9 cellular contexts compared by ENCODE assay signal in genomic region chr14:22557846-22558220, GRCh38. TPM values are rescaled to one million over a fixed set of nuclear protein-coding genes. Genes with fewer than 3 reads are reported as not detected.
DNase-seq lines count a peak whose midpoint lies in the region; ATAC-seq, FAIRE-seq and TF ChIP-seq lines count a peak whose summit lies in the region.
"Had no signal": no experiment of that assay in that cellular context is flagged by ENCODE, and none has a peak within 500 bp of the region (broad histone marks: within the 10 kb centered on the region; RNA-seq: fewer than 3 reads in every experiment).

No MANE protein-coding gene starts in this region.

- ATAC-seq in A549 (0 out of 6 replicates have a peak, but pooled peaks of 1 of the 2 experiments have one; percentile 3), naive B cell (ENCODE audit: low read depth in 2 of 2) (no peak)

- H3K9me3 Mint-ChIP-seq in HFFc6 = no peaks in the 10 kb centered on the region
- H3K9me3 Mint-ChIP-seq in naive B cell = no peaks in the 10 kb centered on the region

- no peaks in the 10 kb centered on the region for H3K27me3 ChIP-seq in adipocyte (replicated peaks; ENCODE audit: control insufficient read depth, insufficient read depth, low read length)

- POLR2A ChIA-PET in A549 (lab: Yijun Ruan, JAX) = no interaction called here

- H3K4me1 Mint-ChIP-seq in HFFc6 (ENCODE audit: low read depth) (peaks cover 38% of the 10 kb centered on the region), naive B cell (peaks cover 60 to 93% (median 85%) of the 10 kb centered on the region in 3 donors)

- H3K9ac ChIP-seq in adipocyte (ENCODE audit: low read length) = peak overlapping the region; percentile 79

- no peaks in the 10 kb centered on the region for H3K27me3 Mint-ChIP-seq in HFFc6 (ENCODE audit: insufficient read depth)
- no peaks in the 10 kb centered on the region for H3K27me3 Mint-ChIP-seq in naive B cell

- CTCF ChIA-PET in A549 (lab: Yijun Ruan, JAX) = interaction anchor here (0.8 to 1.2 kb wide), 8 partner anchors 12 to 343 kb away, joined by 3 to 6 read pairs (median 3); no protein-coding TSS in a partner anchor

- no peak for TF ChIP-seq CTCF in A549 (IDR thresholded peaks at IDR 0.05)
- no peak for TF ChIP-seq CTCF in HFFc6 (IDR thresholded peaks at IDR 0.05)

- DNase-seq in A549 (ENCODE audit: low read depth in 1 of 2, low spot score in 1 of 2) (no peak), HFFc6 (no peak), adipocyte (ENCODE audit: low read depth) (no peak), naive B cell (no peak), NOMO-1 treated with dmso at 0.1 percent for 144 hours (lab: John Stamatoyannopoulos, UW; ENCODE audit: unreplicated experiment) (no peak), DMS79 treated with DMSO at 0.1 percent for 48 hours (lab: John Stamatoyannopoulos, UW) (no peak), activated gamma-delta T cell (lab: John Stamatoyannopoulos, UW) (no peak)
- DNase-seq in stimulated activated naive CD4-positive, alpha-beta T cell treated with Interleukin-2 at 50 U/mL for 16 hours (lab: John Stamatoyannopoulos, UW) = no peak
- DNase-seq: NCI-H2029 treated with DMSO at 0.1 percent for 48 hours had no signal

- H3K4me2 ChIP-seq in A549 = peak overlapping the region; percentile 80; the same call in 2 of the 3 replicates

- peaks cover 13% of the 10 kb centered on the region for H3K36me3 ChIP-seq in adipocyte (ENCODE audit: control insufficient read depth, insufficient read depth, low read length, severe bottlenecking)

- no peak for TF ChIP-seq POLR2A in A549 (IDR thresholded peaks at IDR 0.05; ENCODE audit: low read length)

- H3K27ac Mint-ChIP-seq in HFFc6 (no peak overlapping the region; the same call in 1 of the 2 replicates), naive B cell (peak overlapping the region; percentile 97 to 100 (median 98))

- H3K27ac ChIP-seq in A549 = no peak overlapping the region; a peak in 1 of 6 replicates

- H3K4me3 ChIP-seq in A549 (no peak overlapping the region), adipocyte (ENCODE audit: low read length) (no peak overlapping the region)

- TF ChIP-seq RAD21 in A549 (conservative IDR thresholded peaks at IDR 0.05 in 1 of 2, IDR thresholded peaks at IDR 0.05 in 1 of 2) = no peak

- H3K4me3 Mint-ChIP-seq in HFFc6 (peak overlapping the region; percentile 83; the same call in 1 of the 2 replicates), naive B cell (peak overlapping the region in 6 of 8 donors; percentile 77 to 94 (median 86))

- H3K36me3 Mint-ChIP-seq in HFFc6 (ENCODE audit: low read depth) = no peaks in the 10 kb centered on the region; the same call in 1 of the 2 replicates
- H3K36me3 Mint-ChIP-seq in naive B cell = no peaks in the 10 kb centered on the region

- H3K9me3 ChIP-seq in A549 (no peaks in the 10 kb centered on the region), adipocyte (ENCODE audit: control insufficient read depth, low read length) (no peaks in the 10 kb centered on the region)

- 82% methylated on average over 1 of the region's 1 CpG for WGBS in A549 (ENCODE audit: missing lambda C conversion rate)

- H3K4me1 ChIP-seq in A549 (peaks cover 6% of the 10 kb centered on the region; the same call in 1 of the 3 replicates), adipocyte (ENCODE audit: control insufficient read depth, insufficient read depth, low read length) (peaks cover 11% of the 10 kb centered on the region)

- FAIRE-seq in A549 (lab: Jason Lieb, UNC) = no peak

- no peak for TF ChIP-seq EP300 in A549 (IDR thresholded peaks at IDR 0.05)

TF ChIP-seq in A549, 52 proteins besides CTCF, POLR2A, EP300 and RAD21:
- no peak for TF ChIP-seq MAFK (IDR thresholded peaks at IDR 0.05; ENCODE audit: partially characterized antibody)
- TF ChIP-seq TP53 (CRISPR knock-in tag; IDR thresholded peaks at IDR 0.05) = no peak
- no peak for TF ChIP-seq EHF (CRISPR knock-in tag; IDR thresholded peaks at IDR 0.05)
- no peak for TF ChIP-seq KDM1A (IDR thresholded peaks at IDR 0.05; ENCODE audit: low read depth)
- no peak for TF ChIP-seq BCL3 (IDR thresholded peaks at IDR 0.05)
- TF ChIP-seq MAZ (IDR thresholded peaks at IDR 0.05; ENCODE audit: borderline replicate concordance, low read depth, low read length) = no peak
- no peak for TF ChIP-seq POLR2AphosphoS2 (conservative IDR thresholded peaks at IDR 0.05; ENCODE audit: low read length)
- no peak for TF ChIP-seq NR3C1 (IDR thresholded peaks at IDR 0.05)
- TF ChIP-seq GATA3 (IDR thresholded peaks at IDR 0.05; ENCODE audit: borderline replicate concordance) = no peak
- TF ChIP-seq ZC3H11A (IDR thresholded peaks at IDR 0.05) = no peak
- TF ChIP-seq NFE2L2 (conservative IDR thresholded peaks at IDR 0.05; ENCODE audit: low read length) = no peak
- no peak for TF ChIP-seq HDAC2 (IDR thresholded peaks at IDR 0.05)

RNA-seq across cellular contexts. Expression of gene DAD1, which starts 31.2 kb away (rescaled TPM):
- polyA plus RNA-seq in A549 (2011; rRNA removed) (458 and 474 TPM in 2 replicates), A549 (2017; fragmentation: RNase III; extraction: RNeasy Plus Mini Kit Qiagen cat#74134 plus additional on column Dnase treatment) (314 to 317 TPM (median 317 TPM) in 3 replicates), naive B cell (ENCODE audit: low read depth in 6 of 6) (100 to 1,000 TPM; 427 to 721 (median 474) TPM)
- polyA plus RNA-seq in A549 (2012; cell fraction: cytosol; rRNA removed) = 417 and 429 TPM in 2 replicates
- polyA plus RNA-seq in A549 (2012; cell fraction: nucleus; rRNA removed) = 241 and 387 TPM in 2 replicates
- 144 and 183 TPM in 2 replicates for polyA minus RNA-seq in A549 (2011; rRNA and poly(A)+ RNA removed)
- total RNA-seq in HFFc6 (2021; fragmentation: NEBNext Ultra II Directional; extraction: Animal tissue kit (Norgen Biotek cat#: 25700)) = 100 to 1,000 TPM; 292 to 311 (median 302) TPM

RNA-seq across cellular contexts. Expression of gene ABHD4, which starts 40.3 kb away (rescaled TPM):
- polyA plus RNA-seq in A549 (2011; rRNA removed) = 58.3 and 75.0 TPM in 2 replicates
- 70.0 and 92.8 TPM in 2 replicates for polyA plus RNA-seq in A549 (2012; cell fraction: cytosol; rRNA removed)
- 89.5 and 91.0 TPM in 2 replicates for polyA plus RNA-seq in A549 (2012; cell fraction: nucleus; rRNA removed)
- 63.4 to 70.7 TPM (median 66.5 TPM) in 3 replicates for polyA plus RNA-seq in A549 (2017; fragmentation: RNase III; extraction: RNeasy Plus Mini Kit Qiagen cat#74134 plus additional on column Dnase treatment)
- polyA minus RNA-seq in A549 (2011; rRNA and poly(A)+ RNA removed) = 57.6 and 74.4 TPM in 2 replicates
- total RNA-seq in HFFc6 (2021; fragmentation: NEBNext Ultra II Directional; extraction: Animal tissue kit (Norgen Biotek cat#: 25700)) = 10 to 100 TPM; 22.2 to 31.6 (median 27.5) TPM
- 10 to 100 TPM in 2 of 6 donors, 1 to 10 TPM in 4; 4.8 to 14.1 (median 9.2) TPM for polyA plus RNA-seq in naive B cell (ENCODE audit: low read depth in 6 of 6)
